ENCODE assay signal across 1 cellular context in the genomic region with DNA sequence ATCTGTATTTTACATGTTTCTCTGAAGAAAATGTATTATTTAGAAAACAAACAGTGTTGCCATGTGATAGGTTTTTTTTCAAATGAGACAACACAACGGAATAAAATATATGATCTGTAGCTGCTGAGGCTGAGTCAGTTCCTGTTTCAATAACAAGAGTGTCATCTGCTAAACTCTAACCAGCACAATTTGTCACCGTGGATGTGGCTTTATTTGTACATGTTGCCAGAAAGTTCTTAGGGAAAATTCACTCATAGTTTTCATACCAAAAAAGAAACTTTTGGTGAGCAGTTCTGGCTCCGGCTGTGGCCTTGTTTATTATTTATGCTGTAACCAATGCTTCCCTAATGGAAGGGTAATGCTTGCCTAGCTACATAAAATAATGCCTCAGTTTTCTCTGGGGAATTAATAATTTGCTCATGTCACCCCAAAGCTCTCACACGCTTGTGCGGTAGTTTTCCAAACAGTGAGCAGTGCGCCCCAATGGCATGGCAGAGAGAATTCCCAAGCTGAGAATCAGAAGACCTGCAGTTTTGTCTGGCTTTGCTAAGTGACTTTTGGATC.
TF ChIP-seq lines count a peak whose summit lies in the region.

No MANE protein-coding gene starts in this region.

TF ChIP-seq in HEK293, 187 proteins besides CTCF, POLR2A, EP300 and RAD21 (continued from another document):
- TF ChIP-seq, protein P1, sequence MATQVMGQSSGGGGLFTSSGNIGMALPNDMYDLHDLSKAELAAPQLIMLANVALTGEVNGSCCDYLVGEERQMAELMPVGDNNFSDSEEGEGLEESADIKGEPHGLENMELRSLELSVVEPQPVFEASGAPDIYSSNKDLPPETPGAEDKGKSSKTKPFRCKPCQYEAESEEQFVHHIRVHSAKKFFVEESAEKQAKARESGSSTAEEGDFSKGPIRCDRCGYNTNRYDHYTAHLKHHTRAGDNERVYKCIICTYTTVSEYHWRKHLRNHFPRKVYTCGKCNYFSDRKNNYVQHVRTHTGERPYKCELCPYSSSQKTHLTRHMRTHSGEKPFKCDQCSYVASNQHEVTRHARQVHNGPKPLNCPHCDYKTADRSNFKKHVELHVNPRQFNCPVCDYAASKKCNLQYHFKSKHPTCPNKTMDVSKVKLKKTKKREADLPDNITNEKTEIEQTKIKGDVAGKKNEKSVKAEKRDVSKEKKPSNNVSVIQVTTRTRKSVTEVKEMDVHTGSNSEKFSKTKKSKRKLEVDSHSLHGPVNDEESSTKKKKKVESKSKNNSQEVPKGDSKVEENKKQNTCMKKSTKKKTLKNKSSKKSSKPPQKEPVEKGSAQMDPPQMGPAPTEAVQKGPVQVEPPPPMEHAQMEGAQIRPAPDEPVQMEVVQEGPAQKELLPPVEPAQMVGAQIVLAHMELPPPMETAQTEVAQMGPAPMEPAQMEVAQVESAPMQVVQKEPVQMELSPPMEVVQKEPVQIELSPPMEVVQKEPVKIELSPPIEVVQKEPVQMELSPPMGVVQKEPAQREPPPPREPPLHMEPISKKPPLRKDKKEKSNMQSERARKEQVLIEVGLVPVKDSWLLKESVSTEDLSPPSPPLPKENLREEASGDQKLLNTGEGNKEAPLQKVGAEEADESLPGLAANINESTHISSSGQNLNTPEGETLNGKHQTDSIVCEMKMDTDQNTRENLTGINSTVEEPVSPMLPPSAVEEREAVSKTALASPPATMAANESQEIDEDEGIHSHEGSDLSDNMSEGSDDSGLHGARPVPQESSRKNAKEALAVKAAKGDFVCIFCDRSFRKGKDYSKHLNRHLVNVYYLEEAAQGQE (tag by site-specific recombination; IDR thresholded peaks at IDR 0.05), result no peak
- TF ChIP-seq, protein P2, sequence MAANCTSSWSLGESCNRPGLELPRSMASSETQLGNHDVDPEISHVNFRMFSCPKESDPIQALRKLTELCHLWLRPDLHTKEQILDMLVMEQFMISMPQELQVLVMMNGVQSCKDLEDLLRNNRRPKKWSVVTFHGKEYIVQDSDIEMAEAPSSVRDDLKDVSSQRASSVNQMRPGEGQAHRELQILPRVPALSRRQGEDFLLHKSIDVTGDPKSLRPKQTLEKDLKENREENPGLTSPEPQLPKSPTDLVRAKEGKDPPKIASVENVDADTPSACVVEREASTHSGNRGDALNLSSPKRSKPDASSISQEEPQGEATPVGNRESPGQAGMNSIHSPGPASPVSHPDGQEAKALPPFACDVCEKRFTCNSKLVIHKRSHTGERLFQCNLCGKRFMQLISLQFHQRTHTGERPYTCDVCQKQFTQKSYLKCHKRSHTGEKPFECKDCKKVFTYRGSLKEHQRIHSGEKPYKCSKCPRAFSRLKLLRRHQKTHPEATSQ (tag by site-specific recombination; IDR thresholded peaks at IDR 0.05), result no peak
- TF ChIP-seq ZNF155 (tag by site-specific recombination; IDR thresholded peaks at IDR 0.05), result no peak
- no peak for TF ChIP-seq ZNF311 (tag by site-specific recombination; IDR thresholded peaks at IDR 0.05; ENCODE audit: borderline replicate concordance)
- TF ChIP-seq ZNF157 (tag by site-specific recombination; IDR thresholded peaks at IDR 0.05), result no peak
- TF ChIP-seq ZNF792 (tag by site-specific recombination; IDR thresholded peaks at IDR 0.05), result no peak
- TF ChIP-seq GFI1B (tag by site-specific recombination; IDR thresholded peaks at IDR 0.05), result no peak
